In the genomic region with DNA sequence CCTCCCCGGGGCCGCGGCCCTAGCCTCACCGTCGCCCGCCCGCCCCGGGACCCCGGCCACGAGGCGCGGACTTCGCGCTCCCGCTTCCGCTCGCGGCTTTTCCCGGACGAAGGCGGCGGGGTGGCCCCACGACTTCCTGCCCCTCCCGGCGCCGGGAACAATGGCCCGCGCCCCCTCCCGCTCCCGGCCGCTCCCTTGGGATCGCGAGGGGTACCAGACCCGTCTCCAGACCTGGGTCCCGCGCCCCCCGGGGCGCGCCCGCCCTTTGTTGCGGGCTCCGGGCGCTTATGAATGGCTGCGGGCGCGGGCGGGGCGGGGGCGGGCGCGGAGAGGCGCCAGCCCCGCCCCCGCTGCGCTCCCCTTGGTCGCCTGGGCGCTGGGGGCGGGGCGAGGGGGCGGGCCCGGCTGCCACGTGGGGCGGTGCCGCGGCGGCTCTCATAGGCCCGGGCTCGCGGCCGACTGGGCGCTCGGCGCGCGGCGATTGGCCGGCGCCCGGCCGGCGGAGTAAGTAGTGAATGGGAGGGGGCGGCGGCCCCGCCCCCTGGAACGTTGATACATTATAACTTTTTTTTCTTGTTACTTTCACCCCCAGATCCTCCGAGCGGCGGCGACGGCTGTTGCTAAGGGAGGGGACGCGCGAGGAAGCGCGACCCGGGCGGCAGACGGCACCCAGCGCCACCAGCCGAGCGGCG, we compare ENCODE assay signal across 8 cellular contexts. TPM values are rescaled to one million over a fixed set of nuclear protein-coding genes. Genes with fewer than 3 reads are reported as not detected.
DNase-seq lines count a peak whose midpoint lies in the region; ATAC-seq and TF ChIP-seq lines count a peak whose summit lies in the region.

No MANE protein-coding gene starts in this region.

- DNase-seq in CD8-positive, alpha-beta T cell = peak; percentile 89 to 95 (median 93)
- DNase-seq in NOMO-1 treated with dmso at 0.1 percent for 144 hours (lab: John Stamatoyannopoulos, UW; ENCODE audit: unreplicated experiment) (peak; percentile 88), endodermal cell (peak; percentile 97), mesothelial cell of epicardium (ENCODE audit: low spot score in 2 of 2, unreplicated experiment in 2 of 2) (peak; percentile 88 to 94)
- DNase-seq in activated CD8-positive, alpha-beta memory T cell treated with anti-CD3 and anti-CD28 coated beads, Interleukin-2, amount 50 U/mL, for 24 hours (ENCODE audit: extremely low read depth) = peak; percentile 73
- peak; percentile 87 to 93 for DNase-seq in stimulated activated CD8-positive, alpha-beta memory T cell treated with anti-CD3 and anti-CD28 coated beads, Interleukin-15, amount 100 ng/mL, for 4 hours (ENCODE audit: low read depth in 2 of 2)

- WGBS in endodermal cell (ENCODE audit: insufficient coverage in 1 of 2, insufficient read length in 1 of 2), 2 experiments = 0% methylated on average over 13 to 102 of the region's 102 CpGs

- ATAC-seq in CD8-positive, alpha-beta T cell = peak; percentile 55
- peak; percentile 36 for ATAC-seq in GM21360 (IDR thresholded peaks at IDR 0.05; ENCODE audit: unreplicated experiment)

- POLR2A ChIA-PET in CD8-positive, alpha-beta T cell (lab: Charles Lee) = interaction anchor here (0.6 to 1.1 kb wide), 5 partner anchors 9 to 26 kb away, joined by 3 to 13 read pairs (median 4); a partner anchor contains a TSS

- TF ChIP-seq CTCF in CD8-positive, alpha-beta T cell (IDR thresholded peaks at IDR 0.05) = no peak
- TF ChIP-seq CTCF in endodermal cell (conservative IDR thresholded peaks at IDR 0.05) (no peak), mesothelial cell of epicardium (IDR thresholded peaks at IDR 0.05; ENCODE audit: unreplicated experiment) (no peak)

- H3K27me3 Mint-ChIP-seq in CD8-positive, alpha-beta T cell (ENCODE audit: low read depth) = no peaks in the 10 kb centered on the region
- H3K27me3 Mint-ChIP-seq in endodermal cell (ENCODE audit: insufficient read depth) = no peaks in the 10 kb centered on the region
- H3K27me3 Mint-ChIP-seq in mesothelial cell of epicardium (ENCODE audit: low read depth) = no peaks in the 10 kb centered on the region

- no peaks in the 10 kb centered on the region for H3K9me3 Mint-ChIP-seq in CD8-positive, alpha-beta T cell
- H3K9me3 Mint-ChIP-seq in endodermal cell = no peaks in the 10 kb centered on the region
- H3K9me3 Mint-ChIP-seq in mesothelial cell of epicardium = no peaks in the 10 kb centered on the region

- H3K27ac ChIP-seq in CD8-positive, alpha-beta T cell (ENCODE audit: low read depth, low read length) = peak overlapping the region; percentile 83
- H3K27ac ChIP-seq in HUES6 (ENCODE audit: low read depth, low read length) (peak overlapping the region; percentile 97), endodermal cell (ENCODE audit: low read depth, low read length) (peak overlapping the region; percentile 99)

- peaks cover 31% of the 10 kb centered on the region for H3K4me1 ChIP-seq in CD8-positive, alpha-beta T cell (ENCODE audit: insufficient read depth, low read length)
- H3K4me1 ChIP-seq in HUES6 (ENCODE audit: control insufficient read depth, insufficient read depth, low read length) (peaks cover 21% of the 10 kb centered on the region), endodermal cell (ENCODE audit: control insufficient read depth, insufficient read depth, low read length) (peaks cover 10% of the 10 kb centered on the region)

- H3K9ac ChIP-seq in HUES6 (ENCODE audit: low read length) (peak overlapping the region; percentile 96), endodermal cell (ENCODE audit: extremely low read depth, low read length, poor library complexity, severe bottlenecking) (peak overlapping the region; percentile 95)

- H3K36me3 Mint-ChIP-seq in CD8-positive, alpha-beta T cell = peaks cover 12% of the 10 kb centered on the region
- peaks cover 17% of the 10 kb centered on the region for H3K36me3 Mint-ChIP-seq in endodermal cell (ENCODE audit: low read depth)
- H3K36me3 Mint-ChIP-seq in mesothelial cell of epicardium = peaks cover 3% of the 10 kb centered on the region

- peaks cover 10% of the 10 kb centered on the region for H3K4me1 Mint-ChIP-seq in CD8-positive, alpha-beta T cell (ENCODE audit: low read depth)
- peaks cover 2% of the 10 kb centered on the region for H3K4me1 Mint-ChIP-seq in endodermal cell
- H3K4me1 Mint-ChIP-seq in mesothelial cell of epicardium = peaks cover 17% of the 10 kb centered on the region

- no peaks in the 10 kb centered on the region for H3K27me3 ChIP-seq in CD8-positive, alpha-beta T cell (ENCODE audit: insufficient read depth, low read length)
- no peaks in the 10 kb centered on the region for H3K27me3 ChIP-seq in HUES6 (ENCODE audit: control insufficient read depth, insufficient read depth, low read length)
- no peaks in the 10 kb centered on the region for H3K27me3 ChIP-seq in endodermal cell (ENCODE audit: control insufficient read depth, insufficient read depth, low read length, poor library complexity, severe bottlenecking)

- H3K4me3 ChIP-seq in CD8-positive, alpha-beta T cell (ENCODE audit: low read depth, low read length) = peak overlapping the region; percentile 88
- peak overlapping the region; percentile 80 for H3K4me3 ChIP-seq in HUES6 (ENCODE audit: low read depth, low read length)
- H3K4me3 ChIP-seq in endodermal cell (ENCODE audit: low read length) = peak overlapping the region; percentile 71

- H3K27ac Mint-ChIP-seq in CD8-positive, alpha-beta T cell = peak overlapping the region; percentile 88
- H3K27ac Mint-ChIP-seq in endodermal cell (no peak overlapping the region), mesothelial cell of epicardium (peak overlapping the region; percentile 53)

- peak overlapping the region; percentile 87 for H3K4me3 Mint-ChIP-seq in CD8-positive, alpha-beta T cell
- H3K4me3 Mint-ChIP-seq in endodermal cell = peak overlapping the region; percentile 87
- peak overlapping the region; percentile 70 for H3K4me3 Mint-ChIP-seq in mesothelial cell of epicardium

- H3K9me3 ChIP-seq in CD8-positive, alpha-beta T cell (ENCODE audit: low read length) = no peaks in the 10 kb centered on the region
- H3K9me3 ChIP-seq in HUES6 (ENCODE audit: control insufficient read depth, insufficient read depth, low read depth, low read length) = no peaks in the 10 kb centered on the region
- H3K9me3 ChIP-seq in endodermal cell (ENCODE audit: control insufficient read depth, low read length) = no peaks in the 10 kb centered on the region

- CTCF ChIA-PET in CD8-positive, alpha-beta T cell (lab: Charles Lee) = interaction anchor here (0.9 to 1.0 kb wide), 2 partner anchors 12 to 17 kb away, joined by 3 to 4 read pairs; no protein-coding TSS in a partner anchor

- intact Hi-C loops in CD8-positive, alpha-beta T cell (cut with DNase I, micrococcal nuclease) = loop anchor here (1.0 to 10.0 kb wide), 9 partner anchors 9 to 385 kb away; a partner anchor contains a TSS

- H3K36me3 ChIP-seq in CD8-positive, alpha-beta T cell (ENCODE audit: insufficient read depth, low read length) = peaks cover 4% of the 10 kb centered on the region
- H3K36me3 ChIP-seq in HUES6 (ENCODE audit: control insufficient read depth, insufficient read depth, low read length) = peaks cover 33% of the 10 kb centered on the region
- peaks cover 26% of the 10 kb centered on the region for H3K36me3 ChIP-seq in endodermal cell (ENCODE audit: control insufficient read depth, insufficient read depth, low read length)

RNA-seq across cellular contexts. Expression of a gene that starts 1.1 kb away (rescaled TPM):
- total RNA-seq in CD8-positive, alpha-beta T cell = 100 to 1,000 TPM; 305 to 314 TPM
- total RNA-seq in endodermal cell = 100 to 1,000 TPM; 183 to 185 TPM
- polyA plus RNA-seq in endodermal cell (2013, experiment 1 of 2) = 126 TPM
- 115 TPM for polyA plus RNA-seq in endodermal cell (2013, experiment 2 of 2)
- total RNA-seq in mesothelial cell of epicardium = 168 to 177 TPM (median 172 TPM) in 3 replicates

RNA-seq across cellular contexts. Expression of a gene that starts 7.9 kb away (rescaled TPM):
- total RNA-seq in CD8-positive, alpha-beta T cell = 10 to 100 TPM; 86.2 to 96.3 TPM
- total RNA-seq in endodermal cell (100 to 1,000 TPM; 144 to 159 TPM), mesothelial cell of epicardium (105 to 115 TPM (median 108 TPM) in 3 replicates)
- 108 TPM for polyA plus RNA-seq in endodermal cell (2013, experiment 1 of 2)
- 96.0 TPM for polyA plus RNA-seq in endodermal cell (2013, experiment 2 of 2)

RNA-seq across cellular contexts. Expression of a gene that starts 11.6 kb away (rescaled TPM):
- total RNA-seq in CD8-positive, alpha-beta T cell = under 1 TPM; 0.49 to 0.67 TPM
- total RNA-seq in endodermal cell (10 to 100 TPM; 21.5 to 28.5 TPM), mesothelial cell of epicardium (9.0 to 10.4 TPM (median 9.2 TPM) in 3 replicates)
- polyA plus RNA-seq in endodermal cell (2013, experiment 1 of 2) = 26.4 TPM
- polyA plus RNA-seq in endodermal cell (2013, experiment 2 of 2) = 19.3 TPM

RNA-seq across cellular contexts. Expression of a gene that starts 19.7 kb away (rescaled TPM):
- total RNA-seq in CD8-positive, alpha-beta T cell = 100 to 1,000 TPM; 689 to 695 TPM
- total RNA-seq in endodermal cell = 100 to 1,000 TPM; 282 to 301 TPM
- 403 TPM for polyA plus RNA-seq in endodermal cell (2013, experiment 1 of 2)
- polyA plus RNA-seq in endodermal cell (2013, experiment 2 of 2) = 310 TPM
- total RNA-seq in mesothelial cell of epicardium = 659 to 674 TPM (median 670 TPM) in 3 replicates

RNA-seq across cellular contexts. Expression of a gene that starts 25.9 kb away (rescaled TPM):
- 10 to 100 TPM; 36.2 to 37.4 TPM for total RNA-seq in CD8-positive, alpha-beta T cell
- total RNA-seq in endodermal cell = 10 to 100 TPM; 45.1 to 46.0 TPM
- polyA plus RNA-seq in endodermal cell (2013, experiment 1 of 2) = 18.2 TPM
- polyA plus RNA-seq in endodermal cell (2013, experiment 2 of 2) = 19.0 TPM
- 24.4 to 25.8 TPM (median 25.5 TPM) in 3 replicates for total RNA-seq in mesothelial cell of epicardium

Comparison
In these comparisons a context has a peak if more than half of its experiments do, and no peak if none do; other contexts are left out.
1. Peak in every context shown above with its lines: DNase-seq, ATAC-seq, H3K4me3 ChIP-seq and H3K27ac ChIP-seq.